In the genomic region with DNA sequence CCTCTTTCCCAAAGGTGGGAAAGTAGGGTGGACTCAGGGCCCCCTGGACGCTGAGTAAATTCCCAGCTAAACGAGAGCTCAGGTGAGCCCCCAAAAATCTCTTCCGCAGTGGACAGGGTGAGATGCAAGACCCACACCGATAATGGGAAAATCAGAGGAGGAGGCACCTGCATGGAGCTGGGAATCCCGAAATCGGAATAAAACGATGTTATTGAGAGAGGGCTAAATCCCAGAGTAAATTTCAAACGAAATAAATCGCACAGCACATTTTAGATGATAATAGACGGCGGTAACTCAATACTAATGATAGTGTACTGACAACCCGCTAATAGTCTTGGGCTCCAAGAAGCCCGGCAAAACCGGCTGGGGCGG, we compare ENCODE assay signal across 18 cellular contexts. TPM values are rescaled to one million over a fixed set of nuclear protein-coding genes. Genes with fewer than 3 reads are reported as not detected.
DNase-seq lines count a peak whose midpoint lies in the region; ATAC-seq and TF ChIP-seq lines count a peak whose summit lies in the region.
"Had no signal": no experiment of that assay in that cellular context is flagged by ENCODE, and none has a peak within 500 bp of the region (broad histone marks: within the 10 kb centered on the region; RNA-seq: fewer than 3 reads in every experiment).

No MANE protein-coding gene starts in this region.

- no peaks in the 10 kb centered on the region for H3K36me3 ChIP-seq in HUES64 (ENCODE audit: insufficient read depth, low read length)
- H3K36me3 ChIP-seq in iPS-18a (ENCODE audit: control insufficient read depth, low read depth, low read length): no peaks in the 10 kb centered on the region
- H3K36me3 ChIP-seq in osteoblast (ENCODE audit: insufficient read depth, low read length): no peaks in the 10 kb centered on the region
- H3K36me3 ChIP-seq: BE2C had no signal

- no peaks in the 10 kb centered on the region for H3K79me2 ChIP-seq in osteoblast (ENCODE audit: insufficient read depth, low read length)

- no peak for TF ChIP-seq CTCF in osteoblast (IDR thresholded peaks at IDR 0.05; ENCODE audit: extremely low read depth, low read depth, low read length)

- H4K20me1 ChIP-seq in osteoblast (ENCODE audit: insufficient read depth, low read length): peaks cover 21% of the 10 kb centered on the region

- peaks cover 93% of the 10 kb centered on the region for H3K27me3 ChIP-seq in HUES64 (ENCODE audit: insufficient read depth, low read length)
- peaks cover 93% of the 10 kb centered on the region for H3K27me3 ChIP-seq in iPS-18a (ENCODE audit: control insufficient read depth, insufficient read depth, low read length)
- peaks cover 91% of the 10 kb centered on the region for H3K27me3 ChIP-seq in osteoblast (ENCODE audit: insufficient read depth, low read length)

- H3K36me3 Mint-ChIP-seq in activated T-cell treated with anti-CD3 and anti-CD28 coated beads, Interleukin-2, amount 50 U/mL, for 24 hours (ENCODE audit: low read depth): no peaks in the 10 kb centered on the region
- peaks cover 6% of the 10 kb centered on the region for H3K36me3 Mint-ChIP-seq in activated T-helper 17 cell treated with anti-CD3 and anti-CD28 coated beads, Interleukin-2, amount 50 U/mL, for 72 hours (ENCODE audit: low read depth)
- H3K36me3 Mint-ChIP-seq: CD4-positive, alpha-beta memory T cell had no signal

- H3K4me2 ChIP-seq in osteoblast (ENCODE audit: insufficient read depth, low read length): no peak overlapping the region
- H3K4me2 ChIP-seq: A549 had no signal

- 20% methylated on average over 15 of the region's 15 CpGs for WGBS in HUES64

- H3K9ac ChIP-seq in HUES64 (ENCODE audit: low read depth, low read length): no peak overlapping the region
- no peak overlapping the region for H3K9ac ChIP-seq in iPS-18a (ENCODE audit: low read length)
- H3K9ac ChIP-seq: GM23248 had no signal

- H3K4me1 ChIP-seq in HUES64 (ENCODE audit: insufficient read depth, low read length): peaks cover 21% of the 10 kb centered on the region
- peaks cover 12% of the 10 kb centered on the region for H3K4me1 ChIP-seq in iPS-18a (ENCODE audit: control insufficient read depth, low read depth, low read length)
- H3K4me1 ChIP-seq in osteoblast (ENCODE audit: insufficient read depth, low read length): no peaks in the 10 kb centered on the region

- H3K9me3 ChIP-seq in HUES64 (ENCODE audit: insufficient read depth, low read depth, low read length): no peaks in the 10 kb centered on the region
- no peaks in the 10 kb centered on the region for H3K9me3 ChIP-seq in iPS-18a (ENCODE audit: control insufficient read depth, low read depth, low read length)
- H3K9me3 ChIP-seq in osteoblast (ENCODE audit: low read depth, low read length): no peaks in the 10 kb centered on the region
- H3K9me3 ChIP-seq: A549, BE2C had no signal

- H3K4me3 ChIP-seq in HUES64 (ENCODE audit: low read length) (peak overlapping the region; percentile 8), iPS-18a (ENCODE audit: low read length) (peak overlapping the region; percentile 27), osteoblast (ENCODE audit: insufficient read depth, low read length) (no peak overlapping the region)
- H3K4me3 ChIP-seq: A549, GM12878, GM23248 had no signal

- H3K4me1 Mint-ChIP-seq in activated T-cell treated with anti-CD3 and anti-CD28 coated beads, Interleukin-2, amount 50 U/mL, for 24 hours (ENCODE audit: low read depth): peaks cover 8% of the 10 kb centered on the region
- no peaks in the 10 kb centered on the region for H3K4me1 Mint-ChIP-seq in activated T-helper 17 cell treated with anti-CD3 and anti-CD28 coated beads, Interleukin-2, amount 50 U/mL, for 72 hours

- no peaks in the 10 kb centered on the region for H3K9me3 Mint-ChIP-seq in activated T-cell treated with anti-CD3 and anti-CD28 coated beads, Interleukin-2, amount 50 U/mL, for 24 hours
- no peaks in the 10 kb centered on the region for H3K9me3 Mint-ChIP-seq in activated T-helper 17 cell treated with anti-CD3 and anti-CD28 coated beads, Interleukin-2, amount 50 U/mL, for 72 hours

- DNase-seq in cerebellar cortex (ENCODE audit: low spot score) (peak; percentile 39), osteoblast (ENCODE audit: insufficient read length, low spot score, missing footprints) (peak; percentile 54), mucosa of gallbladder (ENCODE audit: low spot score) (no peak)
- no peak for DNase-seq in activated T-cell treated with anti-CD3 and anti-CD28 coated beads, Interleukin-2, amount 50 U/mL, for 24 hours
- DNase-seq: BE2C; CD4-positive, alpha-beta memory T cell; DMS79; GM23248; H9 had no signal

- no peak overlapping the region for H3K27ac ChIP-seq in HUES64 (ENCODE audit: low read depth, low read length)
- no peak overlapping the region for H3K27ac ChIP-seq in iPS-18a (ENCODE audit: low read length)
- H3K27ac ChIP-seq in osteoblast (ENCODE audit: low read depth, low read length): no peak overlapping the region
- H3K27ac ChIP-seq: A549, C4-2B, GM23248 had no signal

- H3K27ac Mint-ChIP-seq in activated T-cell treated with anti-CD3 and anti-CD28 coated beads, Interleukin-2, amount 50 U/mL, for 24 hours: no peak overlapping the region
- no peak overlapping the region for H3K27ac Mint-ChIP-seq in activated T-helper 17 cell treated with anti-CD3 and anti-CD28 coated beads, Interleukin-2, amount 50 U/mL, for 72 hours
- H3K27ac Mint-ChIP-seq: H9 had no signal

- no peak overlapping the region for H2AFZ ChIP-seq in osteoblast (ENCODE audit: low read length)
- H2AFZ ChIP-seq: GM23248 had no signal

- ATAC-seq in activated T-helper 17 cell treated with anti-CD3 and anti-CD28 coated beads, Interleukin-2, amount 50 U/mL, for 72 hours (replicated peaks): no peak
- ATAC-seq: A549, GM12878 had no signal

- H3K27me3 Mint-ChIP-seq in activated T-cell treated with anti-CD3 and anti-CD28 coated beads, Interleukin-2, amount 50 U/mL, for 24 hours: peaks cover 90% of the 10 kb centered on the region
- H3K27me3 Mint-ChIP-seq in activated T-helper 17 cell treated with anti-CD3 and anti-CD28 coated beads, Interleukin-2, amount 50 U/mL, for 72 hours: peaks cover 47% of the 10 kb centered on the region

- H3K4me3 Mint-ChIP-seq in activated T-cell treated with anti-CD3 and anti-CD28 coated beads, Interleukin-2, amount 50 U/mL, for 24 hours: no peak overlapping the region
- no peak overlapping the region for H3K4me3 Mint-ChIP-seq in activated T-helper 17 cell treated with anti-CD3 and anti-CD28 coated beads, Interleukin-2, amount 50 U/mL, for 72 hours

RNA-seq across cellular contexts. Expression of gene BARHL1, which starts 3.0 kb away (rescaled TPM):
- polyA plus RNA-seq in HUES64 (2013, experiment 1 of 2): not detected
- 0.13 TPM for polyA plus RNA-seq in HUES64 (2013, experiment 2 of 2)
- total RNA-seq in osteoblast: not detected in 2 replicates
- not detected for total RNA-seq in mucosa of gallbladder
- total RNA-seq in activated T-helper 17 cell treated with anti-CD3 and anti-CD28 coated beads, Interleukin-2, amount 50 U/mL, for 72 hours: not detected
- total RNA-seq: CD4-positive, alpha-beta memory T cell; G401; GM12878; GM23248; H9; HT1080 had no signal
- polyA plus RNA-seq: A549; AG04450; CD4-positive, alpha-beta memory T cell; GM12878; GM23248 had no signal

Comparison
In these comparisons a context has a peak if more than half of its experiments do, and no peak if none do; other contexts are left out.
1. DNase-seq: peak in cerebellar cortex (single experiment) and osteoblast (single experiment); none in mucosa of gallbladder (single experiment) and activated T-cell treated with anti-CD3 and anti-CD28 coated beads, Interleukin-2, amount 50 U/mL, for 24 hours (single experiment).